ENCODE assay signal across 1 cellular context in the genomic region with DNA sequence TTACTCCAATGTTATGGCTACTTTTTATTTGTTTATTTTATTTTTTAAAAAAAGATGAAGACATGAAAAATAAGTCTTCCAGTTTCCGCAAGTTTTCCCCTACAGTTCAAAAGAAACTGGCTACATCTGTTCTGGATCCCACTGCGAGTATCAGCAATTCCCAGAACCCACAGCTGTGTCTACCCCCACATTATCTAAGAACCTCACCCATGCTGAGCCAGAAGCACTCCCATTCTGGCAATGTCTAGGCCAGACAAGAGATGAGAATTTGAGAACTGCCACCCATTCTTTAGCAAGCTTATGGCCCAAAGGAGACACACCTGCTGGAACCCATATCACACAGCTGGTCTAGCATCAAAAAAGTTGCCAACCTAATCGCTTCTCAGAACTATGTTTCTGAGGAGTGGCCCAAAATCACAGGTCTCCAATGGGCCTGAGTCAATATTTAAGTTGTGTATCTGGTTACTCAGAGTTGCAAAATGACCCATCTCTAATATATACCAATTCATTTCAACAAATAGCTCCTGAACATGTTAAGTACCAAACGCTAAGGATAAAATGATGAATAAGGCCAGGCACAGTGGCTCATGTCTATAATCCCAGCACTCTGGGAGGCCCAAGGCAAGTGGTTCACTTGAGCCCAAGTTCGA.
TF ChIP-seq lines count a peak whose summit lies in the region.

No MANE protein-coding gene starts in this region.

TF ChIP-seq in WTC11, 78 proteins besides CTCF, POLR2A, EP300 and RAD21 (continued from another document):
- TF ChIP-seq, protein P1, sequence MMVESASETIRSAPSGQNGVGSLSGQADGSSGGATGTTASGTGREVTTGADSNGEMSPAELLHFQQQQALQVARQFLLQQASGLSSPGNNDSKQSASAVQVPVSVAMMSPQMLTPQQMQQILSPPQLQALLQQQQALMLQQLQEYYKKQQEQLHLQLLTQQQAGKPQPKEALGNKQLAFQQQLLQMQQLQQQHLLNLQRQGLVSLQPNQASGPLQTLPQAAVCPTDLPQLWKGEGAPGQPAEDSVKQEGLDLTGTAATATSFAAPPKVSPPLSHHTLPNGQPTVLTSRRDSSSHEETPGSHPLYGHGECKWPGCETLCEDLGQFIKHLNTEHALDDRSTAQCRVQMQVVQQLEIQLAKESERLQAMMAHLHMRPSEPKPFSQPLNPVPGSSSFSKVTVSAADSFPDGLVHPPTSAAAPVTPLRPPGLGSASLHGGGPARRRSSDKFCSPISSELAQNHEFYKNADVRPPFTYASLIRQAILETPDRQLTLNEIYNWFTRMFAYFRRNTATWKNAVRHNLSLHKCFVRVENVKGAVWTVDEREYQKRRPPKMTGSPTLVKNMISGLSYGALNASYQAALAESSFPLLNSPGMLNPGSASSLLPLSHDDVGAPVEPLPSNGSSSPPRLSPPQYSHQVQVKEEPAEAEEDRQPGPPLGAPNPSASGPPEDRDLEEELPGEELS (CRISPR knock-in tag; IDR thresholded peaks at IDR 0.05) = no peak
- TF ChIP-seq RORB (CRISPR knock-in tag; IDR thresholded peaks at IDR 0.05) = no peak
- TF ChIP-seq, protein P2, sequence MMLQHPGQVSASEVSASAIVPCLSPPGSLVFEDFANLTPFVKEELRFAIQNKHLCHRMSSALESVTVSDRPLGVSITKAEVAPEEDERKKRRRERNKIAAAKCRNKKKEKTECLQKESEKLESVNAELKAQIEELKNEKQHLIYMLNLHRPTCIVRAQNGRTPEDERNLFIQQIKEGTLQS (CRISPR knock-in tag; conservative IDR thresholded peaks at IDR 0.05) = no peak
- TF ChIP-seq, protein P3, sequence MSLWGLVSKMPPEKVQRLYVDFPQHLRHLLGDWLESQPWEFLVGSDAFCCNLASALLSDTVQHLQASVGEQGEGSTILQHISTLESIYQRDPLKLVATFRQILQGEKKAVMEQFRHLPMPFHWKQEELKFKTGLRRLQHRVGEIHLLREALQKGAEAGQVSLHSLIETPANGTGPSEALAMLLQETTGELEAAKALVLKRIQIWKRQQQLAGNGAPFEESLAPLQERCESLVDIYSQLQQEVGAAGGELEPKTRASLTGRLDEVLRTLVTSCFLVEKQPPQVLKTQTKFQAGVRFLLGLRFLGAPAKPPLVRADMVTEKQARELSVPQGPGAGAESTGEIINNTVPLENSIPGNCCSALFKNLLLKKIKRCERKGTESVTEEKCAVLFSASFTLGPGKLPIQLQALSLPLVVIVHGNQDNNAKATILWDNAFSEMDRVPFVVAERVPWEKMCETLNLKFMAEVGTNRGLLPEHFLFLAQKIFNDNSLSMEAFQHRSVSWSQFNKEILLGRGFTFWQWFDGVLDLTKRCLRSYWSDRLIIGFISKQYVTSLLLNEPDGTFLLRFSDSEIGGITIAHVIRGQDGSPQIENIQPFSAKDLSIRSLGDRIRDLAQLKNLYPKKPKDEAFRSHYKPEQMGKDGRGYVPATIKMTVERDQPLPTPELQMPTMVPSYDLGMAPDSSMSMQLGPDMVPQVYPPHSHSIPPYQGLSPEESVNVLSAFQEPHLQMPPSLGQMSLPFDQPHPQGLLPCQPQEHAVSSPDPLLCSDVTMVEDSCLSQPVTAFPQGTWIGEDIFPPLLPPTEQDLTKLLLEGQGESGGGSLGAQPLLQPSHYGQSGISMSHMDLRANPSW (CRISPR knock-in tag; conservative IDR thresholded peaks at IDR 0.05; ENCODE audit: low read depth) = no peak
- TF ChIP-seq, protein P4, sequence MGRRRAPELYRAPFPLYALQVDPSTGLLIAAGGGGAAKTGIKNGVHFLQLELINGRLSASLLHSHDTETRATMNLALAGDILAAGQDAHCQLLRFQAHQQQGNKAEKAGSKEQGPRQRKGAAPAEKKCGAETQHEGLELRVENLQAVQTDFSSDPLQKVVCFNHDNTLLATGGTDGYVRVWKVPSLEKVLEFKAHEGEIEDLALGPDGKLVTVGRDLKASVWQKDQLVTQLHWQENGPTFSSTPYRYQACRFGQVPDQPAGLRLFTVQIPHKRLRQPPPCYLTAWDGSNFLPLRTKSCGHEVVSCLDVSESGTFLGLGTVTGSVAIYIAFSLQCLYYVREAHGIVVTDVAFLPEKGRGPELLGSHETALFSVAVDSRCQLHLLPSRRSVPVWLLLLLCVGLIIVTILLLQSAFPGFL (CRISPR knock-in tag; IDR thresholded peaks at IDR 0.05; ENCODE audit: borderline replicate concordance) = no peak
- TF ChIP-seq FOXJ3 (CRISPR knock-in tag; IDR thresholded peaks at IDR 0.05; ENCODE audit: borderline replicate concordance) = no peak
- no peak for TF ChIP-seq TEAD1 (CRISPR knock-in tag; IDR thresholded peaks at IDR 0.05)
- TF ChIP-seq, protein P5, sequence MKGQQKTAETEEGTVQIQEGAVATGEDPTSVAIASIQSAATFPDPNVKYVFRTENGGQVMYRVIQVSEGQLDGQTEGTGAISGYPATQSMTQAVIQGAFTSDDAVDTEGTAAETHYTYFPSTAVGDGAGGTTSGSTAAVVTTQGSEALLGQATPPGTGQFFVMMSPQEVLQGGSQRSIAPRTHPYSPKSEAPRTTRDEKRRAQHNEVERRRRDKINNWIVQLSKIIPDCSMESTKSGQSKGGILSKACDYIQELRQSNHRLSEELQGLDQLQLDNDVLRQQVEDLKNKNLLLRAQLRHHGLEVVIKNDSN (CRISPR knock-in tag; IDR thresholded peaks at IDR 0.05) = no peak
- no peak for TF ChIP-seq ZNF263 (CRISPR knock-in tag; IDR thresholded peaks at IDR 0.05; ENCODE audit: low read depth)
- no peak for TF ChIP-seq SMAD3 (CRISPR knock-in tag; IDR thresholded peaks at IDR 0.05; ENCODE audit: borderline replicate concordance)
- TF ChIP-seq, protein P6, sequence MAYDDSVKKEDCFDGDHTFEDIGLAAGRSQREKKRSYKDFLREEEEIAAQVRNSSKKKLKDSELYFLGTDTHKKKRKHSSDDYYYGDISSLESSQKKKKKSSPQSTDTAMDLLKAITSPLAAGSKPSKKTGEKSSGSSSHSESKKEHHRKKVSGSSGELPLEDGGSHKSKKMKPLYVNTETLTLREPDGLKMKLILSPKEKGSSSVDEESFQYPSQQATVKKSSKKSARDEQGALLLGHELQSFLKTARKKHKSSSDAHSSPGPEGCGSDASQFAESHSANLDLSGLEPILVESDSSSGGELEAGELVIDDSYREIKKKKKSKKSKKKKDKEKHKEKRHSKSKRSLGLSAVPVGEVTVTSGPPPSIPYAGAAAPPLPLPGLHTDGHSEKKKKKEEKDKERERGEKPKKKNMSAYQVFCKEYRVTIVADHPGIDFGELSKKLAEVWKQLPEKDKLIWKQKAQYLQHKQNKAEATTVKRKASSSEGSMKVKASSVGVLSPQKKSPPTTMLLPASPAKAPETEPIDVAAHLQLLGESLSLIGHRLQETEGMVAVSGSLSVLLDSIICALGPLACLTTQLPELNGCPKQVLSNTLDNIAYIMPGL (CRISPR knock-in tag; IDR thresholded peaks at IDR 0.05) = no peak
- TF ChIP-seq MXD4 (CRISPR knock-in tag; IDR thresholded peaks at IDR 0.05; ENCODE audit: borderline replicate concordance) = no peak
- no peak for TF ChIP-seq ZNF232 (CRISPR knock-in tag; IDR thresholded peaks at IDR 0.05)
- TF ChIP-seq, protein P7, sequence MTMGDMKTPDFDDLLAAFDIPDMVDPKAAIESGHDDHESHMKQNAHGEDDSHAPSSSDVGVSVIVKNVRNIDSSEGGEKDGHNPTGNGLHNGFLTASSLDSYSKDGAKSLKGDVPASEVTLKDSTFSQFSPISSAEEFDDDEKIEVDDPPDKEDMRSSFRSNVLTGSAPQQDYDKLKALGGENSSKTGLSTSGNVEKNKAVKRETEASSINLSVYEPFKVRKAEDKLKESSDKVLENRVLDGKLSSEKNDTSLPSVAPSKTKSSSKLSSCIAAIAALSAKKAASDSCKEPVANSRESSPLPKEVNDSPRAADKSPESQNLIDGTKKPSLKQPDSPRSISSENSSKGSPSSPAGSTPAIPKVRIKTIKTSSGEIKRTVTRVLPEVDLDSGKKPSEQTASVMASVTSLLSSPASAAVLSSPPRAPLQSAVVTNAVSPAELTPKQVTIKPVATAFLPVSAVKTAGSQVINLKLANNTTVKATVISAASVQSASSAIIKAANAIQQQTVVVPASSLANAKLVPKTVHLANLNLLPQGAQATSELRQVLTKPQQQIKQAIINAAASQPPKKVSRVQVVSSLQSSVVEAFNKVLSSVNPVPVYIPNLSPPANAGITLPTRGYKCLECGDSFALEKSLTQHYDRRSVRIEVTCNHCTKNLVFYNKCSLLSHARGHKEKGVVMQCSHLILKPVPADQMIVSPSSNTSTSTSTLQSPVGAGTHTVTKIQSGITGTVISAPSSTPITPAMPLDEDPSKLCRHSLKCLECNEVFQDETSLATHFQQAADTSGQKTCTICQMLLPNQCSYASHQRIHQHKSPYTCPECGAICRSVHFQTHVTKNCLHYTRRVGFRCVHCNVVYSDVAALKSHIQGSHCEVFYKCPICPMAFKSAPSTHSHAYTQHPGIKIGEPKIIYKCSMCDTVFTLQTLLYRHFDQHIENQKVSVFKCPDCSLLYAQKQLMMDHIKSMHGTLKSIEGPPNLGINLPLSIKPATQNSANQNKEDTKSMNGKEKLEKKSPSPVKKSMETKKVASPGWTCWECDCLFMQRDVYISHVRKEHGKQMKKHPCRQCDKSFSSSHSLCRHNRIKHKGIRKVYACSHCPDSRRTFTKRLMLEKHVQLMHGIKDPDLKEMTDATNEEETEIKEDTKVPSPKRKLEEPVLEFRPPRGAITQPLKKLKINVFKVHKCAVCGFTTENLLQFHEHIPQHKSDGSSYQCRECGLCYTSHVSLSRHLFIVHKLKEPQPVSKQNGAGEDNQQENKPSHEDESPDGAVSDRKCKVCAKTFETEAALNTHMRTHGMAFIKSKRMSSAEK (CRISPR knock-in tag; IDR thresholded peaks at IDR 0.05; ENCODE audit: borderline replicate concordance) = no peak
- no peak for TF ChIP-seq ZNF671 (CRISPR knock-in tag; IDR thresholded peaks at IDR 0.05)
- TF ChIP-seq KAT7 (CRISPR knock-in tag; IDR thresholded peaks at IDR 0.05; ENCODE audit: borderline replicate concordance) = no peak
- TF ChIP-seq, protein P8, sequence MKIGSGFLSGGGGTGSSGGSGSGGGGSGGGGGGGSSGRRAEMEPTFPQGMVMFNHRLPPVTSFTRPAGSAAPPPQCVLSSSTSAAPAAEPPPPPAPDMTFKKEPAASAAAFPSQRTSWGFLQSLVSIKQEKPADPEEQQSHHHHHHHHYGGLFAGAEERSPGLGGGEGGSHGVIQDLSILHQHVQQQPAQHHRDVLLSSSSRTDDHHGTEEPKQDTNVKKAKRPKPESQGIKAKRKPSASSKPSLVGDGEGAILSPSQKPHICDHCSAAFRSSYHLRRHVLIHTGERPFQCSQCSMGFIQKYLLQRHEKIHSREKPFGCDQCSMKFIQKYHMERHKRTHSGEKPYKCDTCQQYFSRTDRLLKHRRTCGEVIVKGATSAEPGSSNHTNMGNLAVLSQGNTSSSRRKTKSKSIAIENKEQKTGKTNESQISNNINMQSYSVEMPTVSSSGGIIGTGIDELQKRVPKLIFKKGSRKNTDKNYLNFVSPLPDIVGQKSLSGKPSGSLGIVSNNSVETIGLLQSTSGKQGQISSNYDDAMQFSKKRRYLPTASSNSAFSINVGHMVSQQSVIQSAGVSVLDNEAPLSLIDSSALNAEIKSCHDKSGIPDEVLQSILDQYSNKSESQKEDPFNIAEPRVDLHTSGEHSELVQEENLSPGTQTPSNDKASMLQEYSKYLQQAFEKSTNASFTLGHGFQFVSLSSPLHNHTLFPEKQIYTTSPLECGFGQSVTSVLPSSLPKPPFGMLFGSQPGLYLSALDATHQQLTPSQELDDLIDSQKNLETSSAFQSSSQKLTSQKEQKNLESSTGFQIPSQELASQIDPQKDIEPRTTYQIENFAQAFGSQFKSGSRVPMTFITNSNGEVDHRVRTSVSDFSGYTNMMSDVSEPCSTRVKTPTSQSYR (CRISPR knock-in tag; IDR thresholded peaks at IDR 0.05) = no peak
- no peak for TF ChIP-seq RELA (CRISPR knock-in tag; IDR thresholded peaks at IDR 0.05; ENCODE audit: borderline replicate concordance)
